1 cellular context compared by ENCODE assay signal in genomic region chr18:58101291-58101706, GRCh38.
TF ChIP-seq lines count a peak whose summit lies in the region.

No MANE protein-coding gene starts in this region.

TF ChIP-seq in GM12878, 131 proteins besides CTCF, POLR2A, EP300 and RAD21 (continued from another document):
- TF ChIP-seq, protein P1, sequence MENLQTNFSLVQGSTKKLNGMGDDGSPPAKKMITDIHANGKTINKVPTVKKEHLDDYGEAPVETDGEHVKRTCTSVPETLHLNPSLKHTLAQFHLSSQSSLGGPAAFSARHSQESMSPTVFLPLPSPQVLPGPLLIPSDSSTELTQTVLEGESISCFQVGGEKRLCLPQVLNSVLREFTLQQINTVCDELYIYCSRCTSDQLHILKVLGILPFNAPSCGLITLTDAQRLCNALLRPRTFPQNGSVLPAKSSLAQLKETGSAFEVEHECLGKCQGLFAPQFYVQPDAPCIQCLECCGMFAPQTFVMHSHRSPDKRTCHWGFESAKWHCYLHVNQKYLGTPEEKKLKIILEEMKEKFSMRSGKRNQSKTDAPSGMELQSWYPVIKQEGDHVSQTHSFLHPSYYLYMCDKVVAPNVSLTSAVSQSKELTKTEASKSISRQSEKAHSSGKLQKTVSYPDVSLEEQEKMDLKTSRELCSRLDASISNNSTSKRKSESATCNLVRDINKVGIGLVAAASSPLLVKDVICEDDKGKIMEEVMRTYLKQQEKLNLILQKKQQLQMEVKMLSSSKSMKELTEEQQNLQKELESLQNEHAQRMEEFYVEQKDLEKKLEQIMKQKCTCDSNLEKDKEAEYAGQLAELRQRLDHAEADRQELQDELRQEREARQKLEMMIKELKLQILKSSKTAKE (IDR thresholded peaks at IDR 0.05; ENCODE audit: low read depth, poor library complexity, severe bottlenecking), result peak; percentile 48
- TF ChIP-seq ZNF687 (IDR thresholded peaks at IDR 0.05), result peak; percentile 68; the same call in 1 of the 2 replicates
- TF ChIP-seq NFYA (IDR thresholded peaks at IDR 0.05; ENCODE audit: borderline replicate concordance, low read depth, low read length), result no peak
- TF ChIP-seq ZNF24 (IDR thresholded peaks at IDR 0.05), result no peak
- peak; percentile 25; the same call in 1 of the 2 replicates for TF ChIP-seq SPI1 (IDR thresholded peaks at IDR 0.05; ENCODE audit: borderline replicate concordance, insufficient read depth, low read depth, low read length)
- no peak for TF ChIP-seq CBFB (IDR thresholded peaks at IDR 0.05; ENCODE audit: low read depth)
- TF ChIP-seq, protein P2, sequence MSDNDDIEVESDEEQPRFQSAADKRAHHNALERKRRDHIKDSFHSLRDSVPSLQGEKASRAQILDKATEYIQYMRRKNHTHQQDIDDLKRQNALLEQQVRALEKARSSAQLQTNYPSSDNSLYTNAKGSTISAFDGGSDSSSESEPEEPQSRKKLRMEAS (IDR thresholded peaks at IDR 0.05; ENCODE audit: low read depth, low read length), result no peak
- TF ChIP-seq IKZF1 (conservative IDR thresholded peaks at IDR 0.05), result peak; percentile 28
- TF ChIP-seq MTA2 (IDR thresholded peaks at IDR 0.05; ENCODE audit: low read depth), result peak; percentile 91
